Comparison of ENCODE assay signal across 16 cellular contexts in genomic region chr4:163895369-163896005, GRCh38.
A peak's percentile ranks its signal among the peaks of the same experiment; 100 is the strongest.
DNase-seq lines count a peak whose midpoint lies in the region; TF ChIP-seq lines count a peak whose summit lies in the region.
"Had no signal": no experiment of that assay in that cellular context is flagged by ENCODE, and none has a peak within 500 bp of the region (broad histone marks: within the 10 kb centered on the region; RNA-seq: fewer than 3 reads in every experiment).

No MANE protein-coding gene starts in this region.

- no peak overlapping the region for H3K4me3 Mint-ChIP-seq in activated T-helper 2 cell treated with anti-CD3 and anti-CD28 coated beads, Interferon-gamma antibody, Interleukin-2, Interleukin-4, amounts not matched to agents 10 μg/mL and 5 μg/mL and 100 μg/mL, durations not matched to agents 14 hours and 24 hours and 36 hours (ENCODE audit: low read depth)
- H3K4me3 Mint-ChIP-seq: activated T-cell treated with anti-CD3 and anti-CD28 coated beads, Interleukin-2, amount 50 U/mL, for 72 hours; stimulated activated naive CD8-positive, alpha-beta T cell treated with anti-CD3 and anti-CD28 coated beads, Interleukin-15, Interleukin-2, amounts not matched to agents 100 ng/mL and 50 ng/mL, for 24 hours had no signal

- DNase-seq in activated naive CD4-positive, alpha-beta T cell treated with Interleukin-2 at 50 U/mL for 16 hours: peak; percentile 3
- no peak for DNase-seq in activated naive CD4-positive, alpha-beta T cell treated with anti-CD3 and anti-CD28 coated beads, Interleukin-2, amount 50 U/mL, for 16 hours
- DNase-seq in WERI-Rb-1 (peak; percentile 49), retina (peak; percentile 37), islet precursor cell (no peak), lower leg skin (ENCODE audit: low spot score in 2 of 2) (no peak)
- no peak for DNase-seq in activated T-helper 2 cell treated with anti-CD3 and anti-CD28 coated beads, Interferon-gamma antibody, Interleukin-2, Interleukin-4, amounts not matched to agents 10 μg/mL and 5 μg/mL and 100 μg/mL, durations not matched to agents 14 hours and 24 hours and 36 hours (ENCODE audit: low spot score)
- DNase-seq: activated T-cell treated with anti-CD3 and anti-CD28 coated beads, Interleukin-2, amount 50 U/mL, for 72 hours; hippocampal formation had no signal

- H3K36me3 Mint-ChIP-seq in activated T-helper 2 cell treated with anti-CD3 and anti-CD28 coated beads, Interferon-gamma antibody, Interleukin-2, Interleukin-4, amounts not matched to agents 10 μg/mL and 5 μg/mL and 100 μg/mL, durations not matched to agents 14 hours and 24 hours and 36 hours (ENCODE audit: low read depth): no peaks in the 10 kb centered on the region

- H3K4me3 ChIP-seq in Loucy (ENCODE audit: low read length, poor library complexity, severe bottlenecking) (peak overlapping the region; percentile 32), WERI-Rb-1 (ENCODE audit: low read depth, low read length) (no peak overlapping the region), lower leg skin (ENCODE audit: low read depth, poor library complexity, severe bottlenecking) (no peak overlapping the region)
- H3K4me3 ChIP-seq: cardiac muscle cell, lung had no signal

- H3K9me3 ChIP-seq in Loucy (ENCODE audit: insufficient read depth, low read depth, low read length) (peaks cover 9% of the 10 kb centered on the region; the same call in 1 of the 2 replicates), WERI-Rb-1 (ENCODE audit: severe bottlenecking) (peaks cover 5% of the 10 kb centered on the region)

- no peaks in the 10 kb centered on the region for H3K27me3 Mint-ChIP-seq in activated T-helper 2 cell treated with anti-CD3 and anti-CD28 coated beads, Interferon-gamma antibody, Interleukin-2, Interleukin-4, amounts not matched to agents 10 μg/mL and 5 μg/mL and 100 μg/mL, durations not matched to agents 14 hours and 24 hours and 36 hours (ENCODE audit: low read depth)
- H3K27me3 Mint-ChIP-seq: stimulated activated naive CD8-positive, alpha-beta T cell treated with anti-CD3 and anti-CD28 coated beads, Interleukin-15, Interleukin-2, amounts not matched to agents 100 ng/mL and 50 ng/mL, for 24 hours had no signal

- H3K4me2 ChIP-seq in Loucy (ENCODE audit: low read depth, low read length, poor library complexity, severe bottlenecking): peak overlapping the region; percentile 53
- H3K4me2 ChIP-seq: KMS-11 had no signal

- peak overlapping the region; percentile 11; the same call in 1 of the 2 replicates for H3K27ac ChIP-seq in WERI-Rb-1
- H3K27ac ChIP-seq: cardiac muscle cell, epithelial cell of prostate, KMS-11, RWPE1 had no signal

- H3K27ac Mint-ChIP-seq in activated T-helper 2 cell treated with anti-CD3 and anti-CD28 coated beads, Interferon-gamma antibody, Interleukin-2, Interleukin-4, amounts not matched to agents 10 μg/mL and 5 μg/mL and 100 μg/mL, durations not matched to agents 14 hours and 24 hours and 36 hours: no peak overlapping the region
- H3K27ac Mint-ChIP-seq: activated T-cell treated with anti-CD3 and anti-CD28 coated beads, Interleukin-2, amount 50 U/mL, for 72 hours; stimulated activated naive CD8-positive, alpha-beta T cell treated with anti-CD3 and anti-CD28 coated beads, Interleukin-15, Interleukin-2, amounts not matched to agents 100 ng/mL and 50 ng/mL, for 24 hours had no signal

- H3K9ac ChIP-seq in Loucy (ENCODE audit: low read depth, low read length, poor library complexity, severe bottlenecking): no peak overlapping the region
- H3K9ac ChIP-seq: KMS-11 had no signal

- H3K36me3 ChIP-seq in Loucy (ENCODE audit: insufficient read depth, low read length) (no peaks in the 10 kb centered on the region), WERI-Rb-1 (no peaks in the 10 kb centered on the region)
- H3K36me3 ChIP-seq: cardiac muscle cell had no signal

- no peaks in the 10 kb centered on the region for H3K9me2 ChIP-seq in Loucy (replicated peaks; ENCODE audit: low read depth, low read length)

- no peak for TF ChIP-seq POLR2A in lower leg skin (IDR thresholded peaks at IDR 0.05)

- WGBS in lower leg skin, 2 donors: 49 to 60% methylated on average over 3 of the region's 3 CpGs

- H3K27me3 ChIP-seq in Loucy (ENCODE audit: insufficient read depth, low read length, poor library complexity, severe bottlenecking) (no peaks in the 10 kb centered on the region), WERI-Rb-1 (ENCODE audit: insufficient read depth, low read depth, severe bottlenecking) (no peaks in the 10 kb centered on the region)
- H3K27me3 ChIP-seq: cardiac muscle cell had no signal

- no peaks in the 10 kb centered on the region for H3K4me1 Mint-ChIP-seq in activated T-helper 2 cell treated with anti-CD3 and anti-CD28 coated beads, Interferon-gamma antibody, Interleukin-2, Interleukin-4, amounts not matched to agents 10 μg/mL and 5 μg/mL and 100 μg/mL, durations not matched to agents 14 hours and 24 hours and 36 hours (ENCODE audit: low read depth)

- no peak overlapping the region for H2AFZ ChIP-seq in Loucy (ENCODE audit: low read length)

- TF ChIP-seq CTCF in Loucy (conservative IDR thresholded peaks at IDR 0.05; ENCODE audit: low read length) (0 out of 2 replicates have a peak, but pooled peaks have one; percentile 33), WERI-Rb-1 (IDR thresholded peaks at IDR 0.05; ENCODE audit: low read depth, low read length) (no peak), lower leg skin (IDR thresholded peaks at IDR 0.05) (no peak)

- peaks cover 3% of the 10 kb centered on the region for H3K9me3 Mint-ChIP-seq in activated T-helper 2 cell treated with anti-CD3 and anti-CD28 coated beads, Interferon-gamma antibody, Interleukin-2, Interleukin-4, amounts not matched to agents 10 μg/mL and 5 μg/mL and 100 μg/mL, durations not matched to agents 14 hours and 24 hours and 36 hours

- peaks cover 22% of the 10 kb centered on the region for H3K4me1 ChIP-seq in Loucy (ENCODE audit: insufficient read depth, low read length, poor library complexity, severe bottlenecking)

- H3K79me2 ChIP-seq in Loucy (ENCODE audit: insufficient read depth, low read length): no peaks in the 10 kb centered on the region

- intact Hi-C loops in activated T-helper 2 cell treated with anti-CD3 and anti-CD28 coated beads, Interferon-gamma antibody, Interleukin-2, Interleukin-4, amounts not matched to agents 10 μg/mL and 5 μg/mL and 100 μg/mL, durations not matched to agents 14 hours and 24 hours and 36 hours (cut with micrococcal nuclease): no loop called here
- intact Hi-C loops in lower leg skin (cut with DNase I; ENCODE audit: low total_unique reads): no loop called here

- H3F3A ChIP-seq in Loucy (ENCODE audit: low read depth): 0 out of 2 replicates have a peak, but pooled peaks cover 4% of the 10 kb centered on the region

- no peaks in the 10 kb centered on the region for H4K20me1 ChIP-seq in Loucy (ENCODE audit: insufficient read depth, low read length, poor library complexity, severe bottlenecking)

Comparison
In these comparisons a context has a peak if more than half of its experiments do, and no peak if none do; other contexts are left out.
1. DNase-seq: peak in activated naive CD4-positive, alpha-beta T cell treated with Interleukin-2 at 50 U/mL for 16 hours (single experiment), WERI-Rb-1 (single experiment) and retina (single experiment); none in activated naive CD4-positive, alpha-beta T cell treated with anti-CD3 and anti-CD28 coated beads, Interleukin-2, amount 50 U/mL, for 16 hours (single experiment), activated T-helper 2 cell treated with anti-CD3 and anti-CD28 coated beads, Interferon-gamma antibody, Interleukin-2, Interleukin-4, amounts not matched to agents 10 μg/mL and 5 μg/mL and 100 μg/mL, durations not matched to agents 14 hours and 24 hours and 36 hours (single experiment), islet precursor cell (single experiment) and lower leg skin (0 of 2).